Comparison of ENCODE assay signal across 13 cellular contexts in the genomic region with DNA sequence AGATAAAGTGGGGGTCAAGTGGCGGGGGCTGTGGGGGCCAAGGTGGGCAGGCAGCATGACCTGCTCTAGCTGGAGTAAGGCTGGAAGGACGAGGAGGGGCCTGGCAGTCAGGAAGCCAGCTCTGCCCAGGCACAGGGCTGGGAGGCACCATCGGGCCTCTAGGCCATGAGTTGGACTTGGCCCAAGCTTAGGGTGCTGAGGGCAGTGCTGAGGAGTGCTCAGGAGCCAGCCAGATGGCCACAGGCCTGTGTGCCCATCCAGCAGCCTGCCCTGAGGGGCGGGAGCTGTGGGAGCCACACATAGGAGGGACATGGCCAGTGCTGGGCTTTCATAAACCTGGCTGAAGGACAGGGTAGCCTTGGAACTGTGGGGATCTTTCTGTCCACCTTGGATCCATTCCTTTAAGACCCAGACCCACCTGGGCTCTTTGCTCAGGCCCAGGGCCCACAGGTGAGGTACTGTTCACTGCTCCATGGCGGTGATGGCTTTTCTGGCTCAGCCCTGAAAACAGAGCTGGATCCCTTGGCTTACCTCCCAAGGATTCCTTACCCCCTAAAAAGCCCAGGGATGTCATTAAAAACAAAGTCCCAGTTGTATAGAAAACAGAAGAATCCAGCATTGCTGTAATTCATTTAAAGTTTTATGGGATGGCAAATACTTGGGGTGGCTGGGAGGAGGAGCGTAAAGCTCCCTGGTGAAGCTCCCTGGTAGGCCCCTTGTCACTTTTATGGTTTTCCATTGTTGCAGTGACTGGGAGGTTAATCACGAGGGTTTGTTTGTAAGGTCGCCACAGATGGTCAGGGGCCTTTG.
"Had no signal": no experiment of that assay in that cellular context is flagged by ENCODE, and none has a peak within 500 bp of the region (broad histone marks: within the 10 kb centered on the region; RNA-seq: fewer than 3 reads in every experiment).

No MANE protein-coding gene starts in this region.

- H3K36me3 ChIP-seq: gastroesophageal sphincter, prostate gland had no signal

- DNase-seq: activated CD4-positive, alpha-beta T cell treated with anti-CD3 and anti-CD28 coated beads, Interleukin-2, amount 10 ng/mL, durations not matched to agents 24 days and 14 days; activated CD4-positive, CD25-positive, alpha-beta regulatory T cell; activated CD8-positive, alpha-beta memory T cell treated with anti-CD3 and anti-CD28 coated beads for 24 hours; activated naive CD4-positive, alpha-beta T cell treated with anti-CD3 and anti-CD28 coated beads, Interleukin-2, amount 50 U/mL, for 16 hours; left colon; mucosa of descending colon; naive thymus-derived CD4-positive, alpha-beta T cell; nucleus accumbens; stimulated activated CD4-positive, alpha-beta T cell treated with anti-CD3 and anti-CD28 coated beads, Interleukin-1b, Interleukin-23, amount 100 ng/mL, for 48 hours; stimulated activated naive CD8-positive, alpha-beta T cell treated with anti-CD3 and anti-CD28 coated beads, Interleukin-15, amount 100 ng/mL, for 72 hours; T-helper 2 cell had no signal

- H3K4me3 ChIP-seq: gastroesophageal sphincter, mucosa of descending colon, prostate gland had no signal

- H3K27me3 ChIP-seq: gastroesophageal sphincter had no signal

- H3K27ac ChIP-seq: gastroesophageal sphincter, prostate gland had no signal

- H3K9me3 ChIP-seq: gastroesophageal sphincter, mucosa of descending colon, prostate gland had no signal

- H3K4me1 ChIP-seq: gastroesophageal sphincter had no signal
